In genomic region chr12:27014085-27014858, GRCh38 we compare ENCODE assay signal across 8 cellular contexts. TPM values are rescaled to one million over a fixed set of nuclear protein-coding genes. Genes with fewer than 3 reads are reported as not detected.
DNase-seq lines count a peak whose midpoint lies in the region; ATAC-seq, FAIRE-seq and TF ChIP-seq lines count a peak whose summit lies in the region.

TSS of gene TM7SF3 (minus strand) at chr12:27014384. CDS start at chr12:27014168, 216 bp downstream.

- H3K36me3 ChIP-seq in cardiac muscle cell (no peaks in the 10 kb centered on the region), trophoblast cell (ENCODE audit: control insufficient read depth in 1 of 2, insufficient read depth in 2 of 2, low read length in 2 of 2) (no peaks in the 10 kb centered on the region), tibial nerve (no peaks in the 10 kb centered on the region)

- H3K79me2 ChIP-seq in trophoblast cell (ENCODE audit: control insufficient read depth, insufficient read depth, low read length, poor library complexity): no peaks in the 10 kb centered on the region

- peak; percentile 90 for ATAC-seq in HG02798 (IDR thresholded peaks at IDR 0.05; ENCODE audit: poor library complexity, unreplicated experiment)

- H3K9me3 ChIP-seq in cardiac muscle cell (ENCODE audit: low read depth) (no peaks in the 10 kb centered on the region), trophoblast cell (ENCODE audit: insufficient read depth, low read depth, low read length) (no peaks in the 10 kb centered on the region), tibial nerve (no peaks in the 10 kb centered on the region)

- H4K12ac ChIP-seq in trophoblast cell (ENCODE audit: low read depth, low read length): peak within 1 kb of the TSS; percentile 14

- peak within 1 kb of the TSS; percentile 59 for H3K9ac ChIP-seq in trophoblast cell (ENCODE audit: low read length)

- TF ChIP-seq EP300 in tibial nerve (IDR thresholded peaks at IDR 0.05): peak in 1 of 2 donors; percentile 66

- peak within 1 kb of the TSS; percentile 94 for H3K4me2 ChIP-seq in trophoblast cell (ENCODE audit: low read length)

- H3K4me3 ChIP-seq in cardiac muscle cell (peak within 1 kb of the TSS; percentile 51), trophoblast cell (ENCODE audit: low read depth, low read length) (peak within 1 kb of the TSS; percentile 91), tibial nerve (peak within 1 kb of the TSS; percentile 78 to 98 (median 84))

- H3K23ac ChIP-seq in trophoblast cell (ENCODE audit: low read length): no peak within 1 kb of the TSS

- DNase-seq in GM12891 (ENCODE audit: insufficient read length, low spot score): peak; percentile 86
- peak; percentile 93 to 98 (median 97) for DNase-seq in NCI-H1417 (lab: John Stamatoyannopoulos, UW)
- DNase-seq in SW 1271 (lab: John Stamatoyannopoulos, UW): peak; percentile 69 to 87
- DNase-seq in activated naive CD8-positive, alpha-beta T cell treated with anti-CD3 and anti-CD28 coated beads, Interleukin-2, amount 50 U/mL, for 16 hours (ENCODE audit: low read depth, low spot score): peak; percentile 86
- DNase-seq in cardiac muscle cell (ENCODE audit: low read depth in 1 of 2, low spot score in 1 of 2): peak; percentile 95
- DNase-seq in trophoblast cell: peak; percentile 97
- DNase-seq in tibial nerve (ENCODE audit: low spot score in 2 of 2): peak; percentile 82 to 83

- H3K4me1 ChIP-seq in cardiac muscle cell (ENCODE audit: low read depth): peaks cover 16% of the 10 kb centered on the region
- peaks cover 2 to 6% of the 10 kb centered on the region in 2 experiments for H3K4me1 ChIP-seq in trophoblast cell (ENCODE audit: control insufficient read depth in 1 of 2, insufficient read depth in 2 of 2, low read length in 2 of 2)
- peaks cover 4 to 61% (median 22%) of the 10 kb centered on the region in 4 donors for H3K4me1 ChIP-seq in tibial nerve

- no peak within 1 kb of the TSS for H3K18ac ChIP-seq in trophoblast cell (ENCODE audit: low read length)

- peak; percentile 95 for FAIRE-seq in GM12891 (lab: Jason Lieb, UNC)

- H3K79me1 ChIP-seq in trophoblast cell (ENCODE audit: low read length): peaks cover 2% of the 10 kb centered on the region

- H4K91ac ChIP-seq in trophoblast cell (ENCODE audit: low read depth, low read length): peak within 1 kb of the TSS; percentile 15

- H2AFZ ChIP-seq in trophoblast cell (ENCODE audit: insufficient read depth, low read length, poor library complexity): peak within 1 kb of the TSS; percentile 87

- H2BK120ac ChIP-seq in trophoblast cell (ENCODE audit: insufficient read depth, low read length, poor library complexity): peak within 1 kb of the TSS; percentile 4

- H3K27ac ChIP-seq in cardiac muscle cell: peak within 1 kb of the TSS; percentile 54
- H3K27ac ChIP-seq in trophoblast cell (ENCODE audit: low read depth, low read length): peak within 1 kb of the TSS; percentile 45
- H3K27ac ChIP-seq in tibial nerve: peak within 1 kb of the TSS; percentile 92 to 95 (median 94)

- WGBS in trophoblast cell (ENCODE audit: extremely low coverage, insufficient coverage, insufficient read length): no CpG with 5 or more reads among the region's 71 CpGs
- WGBS in tibial nerve, 2 donors: 1 to 2% methylated on average over 14 to 55 of the region's 71 CpGs

- H2BK12ac ChIP-seq in trophoblast cell (ENCODE audit: low read length): peak within 1 kb of the TSS; percentile 38

- peak within 1 kb of the TSS; percentile 72 for H4K8ac ChIP-seq in trophoblast cell (ENCODE audit: low read depth, low read length)

- H3K14ac ChIP-seq in trophoblast cell (ENCODE audit: low read length): peak within 1 kb of the TSS; percentile 16

- H3K27me3 ChIP-seq in cardiac muscle cell (no peaks in the 10 kb centered on the region), trophoblast cell (ENCODE audit: insufficient read depth, low read length) (no peaks in the 10 kb centered on the region), tibial nerve (no peaks in the 10 kb centered on the region)

- no peak within 1 kb of the TSS for H2AK5ac ChIP-seq in trophoblast cell (ENCODE audit: low read length)

- peak within 1 kb of the TSS; percentile 4 for H3K4ac ChIP-seq in trophoblast cell (ENCODE audit: low read depth, low read length)

- TF ChIP-seq POLR2A in GM12891 (IDR thresholded peaks at IDR 0.05; ENCODE audit: low read depth, low read length) (peak; percentile 78), tibial nerve (IDR thresholded peaks at IDR 0.05) (peak; percentile 51 to 74)

- peak within 1 kb of the TSS; percentile 37 for H2BK5ac ChIP-seq in trophoblast cell (ENCODE audit: low read depth, low read length, poor library complexity)

- peak; percentile 96 for TF ChIP-seq CTCF in cardiac muscle cell (IDR thresholded peaks at IDR 0.05; ENCODE audit: low read depth, low read length)
- peak; percentile 93 to 99 (median 98) for TF ChIP-seq CTCF in tibial nerve (IDR thresholded peaks at IDR 0.05)

TF ChIP-seq in GM12891, 5 proteins besides CTCF, POLR2A, EP300 and RAD21:
- peak; percentile 28 for TF ChIP-seq SPI1 (IDR thresholded peaks at IDR 0.05; ENCODE audit: low read depth, low read length)
- peak; percentile 74 for TF ChIP-seq PAX5 (IDR thresholded peaks at IDR 0.05; ENCODE audit: insufficient read depth, low read length, severe bottlenecking)
- TF ChIP-seq TAF1 (IDR thresholded peaks at IDR 0.05; ENCODE audit: low read depth, low read length): peak; percentile 58
- peak; percentile 74; the same call in 1 of the 2 replicates for TF ChIP-seq POU2F2 (IDR thresholded peaks at IDR 0.05; ENCODE audit: low read depth, low read length)
- peak; percentile 39; the same call in 1 of the 2 replicates for TF ChIP-seq POLR2AphosphoS5 (IDR thresholded peaks at IDR 0.05; ENCODE audit: low read depth, low read length)

RNA-seq across cellular contexts. Expression of gene TM7SF3, which starts in this region (rescaled TPM):
- 45.9 TPM for polyA plus RNA-seq in GM12891 (2012; ENCODE audit: low read depth, missing spikeins)
- total RNA-seq in cardiac muscle cell: 50.8 and 65.5 TPM in 2 replicates
- polyA plus RNA-seq in cardiac muscle cell: 50.1 and 51.0 TPM in 2 replicates
- 29.0 and 34.9 TPM in 2 replicates for polyA plus RNA-seq in trophoblast cell (2013)
- 100 to 1,000 TPM in 3 of 4 donors, 10 to 100 TPM in 1; 78.6 to 124 (median 119) TPM for total RNA-seq in tibial nerve

Comparison
In these comparisons a context has a peak if more than half of its experiments do, and no peak if none do; other contexts are left out.
1. Peak in every context shown above with its lines: DNase-seq, ATAC-seq, H3K4me3 ChIP-seq and H3K27ac ChIP-seq.